8 cellular contexts compared by ENCODE assay signal in genomic region chr7:122407195-122407594, GRCh38.
"Had no signal": no experiment of that assay in that cellular context is flagged by ENCODE, and none has a peak within 500 bp of the region (broad histone marks: within the 10 kb centered on the region; RNA-seq: fewer than 3 reads in every experiment).

No MANE protein-coding gene starts in this region.

- H3K27ac Mint-ChIP-seq: IgD-negative memory B cell had no signal

- H3K27ac ChIP-seq: HL-60, KMS-11 had no signal

- ATAC-seq: HepG2 had no signal

- DNase-seq: GOT3, H7, HCEC 1CT, KBM-7 had no signal

- H3K4me3 Mint-ChIP-seq: IgD-negative memory B cell had no signal

- H3K27me3 Mint-ChIP-seq: IgD-negative memory B cell had no signal

- H3K9ac ChIP-seq: KMS-11 had no signal

- H3K36me3 Mint-ChIP-seq: IgD-negative memory B cell had no signal
